8 cellular contexts compared by ENCODE assay signal in the genomic region with DNA sequence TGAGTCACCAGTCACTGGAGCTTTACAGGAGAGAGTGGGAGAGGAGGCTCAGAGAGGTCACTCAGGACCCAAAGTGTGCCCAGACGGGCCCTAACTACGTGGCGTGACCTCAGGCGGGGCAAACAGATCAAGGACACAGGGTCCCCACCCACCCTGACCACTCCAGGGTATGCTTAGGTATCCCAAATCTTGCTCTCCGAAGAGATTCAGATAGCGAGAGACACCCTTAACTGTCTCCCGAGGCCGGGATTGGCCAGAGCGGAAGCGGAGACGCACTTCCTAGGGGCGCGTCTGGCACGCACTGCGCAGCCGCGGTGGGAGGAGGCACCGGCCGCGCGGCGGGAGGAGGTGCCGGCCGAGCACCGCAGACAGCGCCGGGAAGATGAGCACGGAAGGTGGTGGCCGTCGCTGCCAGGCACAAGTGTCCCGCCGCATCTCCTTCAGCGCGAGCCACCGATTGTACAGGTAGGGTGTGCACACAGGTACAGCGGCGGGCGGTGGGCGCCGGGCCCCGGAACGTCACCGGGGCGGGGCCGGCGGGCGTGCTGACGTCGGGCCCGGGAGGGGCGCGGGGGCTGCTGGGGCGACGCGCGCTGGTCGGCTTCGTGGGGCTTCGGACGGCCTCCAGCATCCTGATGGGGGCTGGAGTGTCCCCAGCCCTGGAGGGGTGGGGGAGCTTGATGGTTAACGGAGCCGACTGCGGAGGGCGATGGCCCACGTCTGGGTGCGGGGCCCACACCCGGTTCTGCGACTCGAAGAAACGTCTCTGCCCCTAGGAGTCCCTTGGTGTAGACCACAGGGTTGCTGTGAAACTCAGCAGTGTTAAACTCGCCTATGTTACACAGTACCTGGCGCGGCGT.
A peak's percentile ranks its signal among the peaks of the same experiment; 100 is the strongest.
DNase-seq lines count a peak whose midpoint lies in the region; ATAC-seq lines count a peak whose summit lies in the region.

Gene PTS (plus strand): TSS at position 367 of the 860 bp plus-strand sequence. CDS start 16 bp downstream, at position 383.

- ATAC-seq in GM18909 (IDR thresholded peaks at IDR 0.05; ENCODE audit: poor library complexity, unreplicated experiment) (peak; percentile 96), HG03159 (IDR thresholded peaks at IDR 0.05; ENCODE audit: unreplicated experiment) (peak; percentile 96)

- peak within 1 kb of the TSS; percentile 100 for H3K27ac ChIP-seq in caudate nucleus (ENCODE audit: low read depth, low read length)

- DNase-seq in AG08396 (ENCODE audit: low spot score): peak; percentile 96
- DNase-seq in NCI-H2227 (lab: John Stamatoyannopoulos, UW; ENCODE audit: unreplicated experiment): peak; percentile 91
- DNase-seq in activated CD4-positive, CD25-positive, alpha-beta regulatory T cell (lab: John Stamatoyannopoulos, UW): peak; percentile 66 to 71 (median 70)
- DNase-seq in caudate nucleus (lab: John Stamatoyannopoulos, UW): peak in 60 of 61 donors; percentile 18 to 95 (median 86)
- peak; percentile 91 for DNase-seq in iris pigment epithelial cell (ENCODE audit: low read depth)
- peak; percentile 60 to 68 for DNase-seq in stimulated activated CD4-positive, alpha-beta T cell treated with anti-CD3 and anti-CD28 coated beads, Interleukin-12 subunit alpha, Interleukin-12 subunit beta, amount 100 ng/mL, for 24 hours (ENCODE audit: low read depth in 2 of 2)

Comparison
In these comparisons a context has a peak if more than half of its experiments do, and no peak if none do; other contexts are left out.
1. Peak in every context shown above with its lines: DNase-seq, ATAC-seq and H3K27ac ChIP-seq.